1 cellular context compared by ENCODE assay signal in genomic region chr19:35006342-35006998, GRCh38.
A peak's percentile ranks its signal among the peaks of the same experiment; 100 is the strongest.
TF ChIP-seq lines count a peak whose summit lies in the region.

No MANE protein-coding gene starts in this region.

TF ChIP-seq in HepG2, 621 proteins besides CTCF, POLR2A, EP300 and RAD21 (continued from another document and continues in another):
- TF ChIP-seq ZNF614 (CRISPR knock-in tag; IDR thresholded peaks at IDR 0.05; ENCODE audit: borderline replicate concordance) (peak; percentile 69), IKZF5 (CRISPR knock-in tag; IDR thresholded peaks at IDR 0.05) (peak; percentile 56), ZNF672 (CRISPR knock-in tag; IDR thresholded peaks at IDR 0.05) (no peak), BRD4 (CRISPR knock-in tag; IDR thresholded peaks at IDR 0.05) (peak; percentile 62; the same call in 1 of the 2 replicates), KAT8 (CRISPR knock-in tag; IDR thresholded peaks at IDR 0.05) (peak; percentile 61), SOX5 (CRISPR knock-in tag; IDR thresholded peaks at IDR 0.05; ENCODE audit: borderline replicate concordance) (peak; percentile 89), U2AF1 (optimal IDR thresholded peaks at IDR 0.05; ENCODE audit: low read depth, low read length) (no peak), GLI4 (CRISPR knock-in tag; IDR thresholded peaks at IDR 0.05; ENCODE audit: borderline replicate concordance) (no peak), E2F2 (CRISPR knock-in tag; IDR thresholded peaks at IDR 0.05; ENCODE audit: borderline replicate concordance) (no peak), ZZZ3 (CRISPR knock-in tag; IDR thresholded peaks at IDR 0.05; ENCODE audit: borderline replicate concordance) (no peak; the same call in 1 of the 2 replicates), CC2D1A (CRISPR knock-in tag; IDR thresholded peaks at IDR 0.05) (no peak), BRCA1 (CRISPR knock-in tag; IDR thresholded peaks at IDR 0.05) (no peak), ZNF782 (CRISPR knock-in tag; IDR thresholded peaks at IDR 0.05; ENCODE audit: borderline replicate concordance) (no peak), HMGA1 (CRISPR knock-in tag; conservative IDR thresholded peaks at IDR 0.05) (no peak), ARNTL (CRISPR knock-in tag; IDR thresholded peaks at IDR 0.05) (no peak; the same call in 1 of the 2 replicates), YY1 (IDR thresholded peaks at IDR 0.05; ENCODE audit: insufficient read depth, insufficient replicate concordance, low read depth, low read length) (no peak), U2AF2 (IDR thresholded peaks at IDR 0.05; ENCODE audit: low read depth, low read length) (no peak), IKZF1 (IDR thresholded peaks at IDR 0.05) (no peak), GZF1 (CRISPR knock-in tag; IDR thresholded peaks at IDR 0.05) (no peak; the same call in 1 of the 2 replicates), ZNF496 (CRISPR knock-in tag; IDR thresholded peaks at IDR 0.05; ENCODE audit: insufficient replicate concordance) (no peak), ZNF431 (CRISPR knock-in tag; IDR thresholded peaks at IDR 0.05; ENCODE audit: borderline replicate concordance, low read depth) (no peak), NFRKB (IDR thresholded peaks at IDR 0.05) (no peak), MIXL1 (CRISPR knock-in tag; IDR thresholded peaks at IDR 0.05) (peak; percentile 61; the same call in 1 of the 2 replicates), HDAC1 (CRISPR knock-in tag; IDR thresholded peaks at IDR 0.05) (peak; percentile 94), ATF7 (IDR thresholded peaks at IDR 0.05) (no peak), ATF7 (CRISPR knock-in tag; IDR thresholded peaks at IDR 0.05) (no peak), FOXO4 (CRISPR knock-in tag; conservative IDR thresholded peaks at IDR 0.05) (no peak), ZSCAN5A (CRISPR knock-in tag; IDR thresholded peaks at IDR 0.05; ENCODE audit: borderline replicate concordance) (no peak), ELK4 (CRISPR knock-in tag; IDR thresholded peaks at IDR 0.05; ENCODE audit: borderline replicate concordance) (no peak), ZNF556 (CRISPR knock-in tag; IDR thresholded peaks at IDR 0.05; ENCODE audit: borderline replicate concordance) (peak; percentile 29; the same call in 1 of the 2 replicates), ZNF451 (CRISPR knock-in tag; IDR thresholded peaks at IDR 0.05) (no peak), ZNF235 (CRISPR knock-in tag; IDR thresholded peaks at IDR 0.05; ENCODE audit: borderline replicate concordance) (no peak), LCORL (IDR thresholded peaks at IDR 0.05) (peak; percentile 36; the same call in 1 of the 2 replicates), LCORL (CRISPR knock-in tag; IDR thresholded peaks at IDR 0.05) (peak; percentile 89), JARID2 (CRISPR knock-in tag; IDR thresholded peaks at IDR 0.05; ENCODE audit: insufficient replicate concordance) (no peak), ZBTB42 (CRISPR knock-in tag; IDR thresholded peaks at IDR 0.05) (no peak), ZMAT5 (CRISPR knock-in tag; IDR thresholded peaks at IDR 0.05; ENCODE audit: borderline replicate concordance, low read depth) (no peak), RARG (CRISPR knock-in tag; IDR thresholded peaks at IDR 0.05; ENCODE audit: low read depth) (no peak), CHCHD3 (CRISPR knock-in tag; IDR thresholded peaks at IDR 0.05) (no peak), KMT2A (CRISPR knock-in tag; IDR thresholded peaks at IDR 0.05) (no peak), ZUFSP (CRISPR knock-in tag; IDR thresholded peaks at IDR 0.05; ENCODE audit: borderline replicate concordance) (no peak), AHDC1 (CRISPR knock-in tag; IDR thresholded peaks at IDR 0.05; ENCODE audit: borderline replicate concordance) (peak; percentile 90), HNRNPH1 (optimal IDR thresholded peaks at IDR 0.05; ENCODE audit: low read depth, low read length) (no peak), ZNF891 (CRISPR knock-in tag; IDR thresholded peaks at IDR 0.05) (0 out of 2 replicates have a peak, but pooled peaks have one; percentile 11), KDM1A (CRISPR knock-in tag; IDR thresholded peaks at IDR 0.05) (peak; percentile 79), ZNF207 (IDR thresholded peaks at IDR 0.05; ENCODE audit: borderline replicate concordance) (no peak), MAFK (conservative IDR thresholded peaks at IDR 0.05 in 1 of 2, IDR thresholded peaks at IDR 0.05 in 1 of 2; ENCODE audit: low read length in 2 of 2) (no peak), XBP1 (CRISPR knock-in tag; IDR thresholded peaks at IDR 0.05) (no peak), GTF3A (CRISPR knock-in tag; conservative IDR thresholded peaks at IDR 0.05) (no peak), HDAC6 (IDR thresholded peaks at IDR 0.05; ENCODE audit: low read depth, low read length) (no peak), TERF1 (CRISPR knock-in tag; IDR thresholded peaks at IDR 0.05) (no peak), MEIS2 (CRISPR knock-in tag; IDR thresholded peaks at IDR 0.05) (peak; percentile 94), DR1 (CRISPR knock-in tag; IDR thresholded peaks at IDR 0.05) (peak; percentile 40; the same call in 1 of the 2 replicates), TFDP2 (CRISPR knock-in tag; IDR thresholded peaks at IDR 0.05) (0 out of 2 replicates have a peak, but pooled peaks have one; percentile 32), CBX2 (IDR thresholded peaks at IDR 0.05; ENCODE audit: low read depth, low read length) (no peak), CBX2 (CRISPR knock-in tag; IDR thresholded peaks at IDR 0.05; ENCODE audit: low read depth) (no peak), SP5 (CRISPR knock-in tag; IDR thresholded peaks at IDR 0.05; ENCODE audit: borderline replicate concordance, low read depth) (peak; percentile 98)
